ENCODE assay signal across 9 cellular contexts in the genomic region with DNA sequence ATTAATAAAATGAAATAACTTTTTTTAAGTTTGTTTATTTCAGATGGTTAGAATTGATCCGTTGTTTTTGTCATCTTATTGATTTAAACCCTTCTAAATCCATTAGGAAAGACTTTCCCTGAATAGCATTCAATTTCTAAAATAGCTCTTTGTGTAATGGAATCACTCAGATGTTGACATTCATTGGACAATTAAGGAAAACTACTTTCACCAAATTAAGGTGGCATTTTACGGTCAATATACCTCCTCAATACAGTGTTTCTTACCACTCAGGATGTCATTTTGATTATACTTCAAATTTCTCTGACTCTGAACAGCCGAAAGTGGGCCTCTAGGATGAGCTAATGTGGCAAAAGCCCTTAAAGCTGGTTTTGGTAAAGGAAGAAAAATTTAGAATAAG. TPM values are rescaled to one million over a fixed set of nuclear protein-coding genes. Genes with fewer than 3 reads are reported as not detected.
A peak's percentile ranks its signal among the peaks of the same experiment; 100 is the strongest.
DNase-seq lines count a peak whose midpoint lies in the region; ATAC-seq, FAIRE-seq and TF ChIP-seq lines count a peak whose summit lies in the region.
"Had no signal": no experiment of that assay in that cellular context is flagged by ENCODE, and none has a peak within 500 bp of the region (broad histone marks: within the 10 kb centered on the region; RNA-seq: fewer than 3 reads in every experiment).

No MANE protein-coding gene starts in this region.

- H3F3A ChIP-seq in DOHH2 (ENCODE audit: control insufficient read depth, insufficient read depth), result peaks cover 48% of the 10 kb centered on the region

- H3K27me3 ChIP-seq in DOHH2 (ENCODE audit: control insufficient read depth, low read length) (no peaks in the 10 kb centered on the region), H1 (replicated peaks in 1 of 4; ENCODE audit: control insufficient read depth in 3 of 4, extremely low read depth in 1 of 4, insufficient read depth in 3 of 4, low read length in 3 of 4) (no peaks in the 10 kb centered on the region), neuron (ENCODE audit: insufficient read depth, low read length) (no peaks in the 10 kb centered on the region)

- H3K14ac ChIP-seq in H1 (ENCODE audit: insufficient read length), result no peak overlapping the region

- no peak for TF ChIP-seq POLR2A in H1 (IDR thresholded peaks at IDR 0.05; ENCODE audit: control extremely low read depth in 1 of 2, low read depth in 2 of 2, low read length in 2 of 2)

- H4K91ac ChIP-seq in H1 (replicated peaks; ENCODE audit: insufficient read length, low read length), result no peak overlapping the region

- no peaks in the 10 kb centered on the region; the same call in 1 of the 2 replicates for H3K79me1 ChIP-seq in H1 (ENCODE audit: low read depth, low read length)

- H2BK12ac ChIP-seq in H1 (ENCODE audit: low read depth, low read length), result no peak overlapping the region

- POLR2A ChIA-PET in OCI-LY7 (lab: Charles Lee) (interaction anchor here (1.0 to 6.8 kb wide), 2 partner anchors 9 to 16 kb away, joined by 3 to 64 read pairs; a partner anchor contains a TSS), H1 (lab: Charles Lee; ENCODE audit: partially characterized antibody) (interaction anchor here (1.1 to 14.8 kb wide), 4 partner anchors 9 to 54 kb away, joined by 3 to 503 read pairs (median 6); a partner anchor contains a TSS)

- no peak overlapping the region for H2BK15ac ChIP-seq in H1 (ENCODE audit: low read length)

- TF ChIP-seq RAD21 in H1 (IDR thresholded peaks at IDR 0.05 in 1 of 2, conservative IDR thresholded peaks at IDR 0.05 in 1 of 2; ENCODE audit: low read depth in 2 of 2, low read length in 2 of 2), result no peak

- intact Hi-C loops in OCI-LY7 (cut with micrococcal nuclease; ENCODE audit: unreplicated experiment), result loop anchor here (2.0 kb wide), 1 partner anchor 171 kb away; no protein-coding TSS in a partner anchor

- no peak overlapping the region for H4K5ac ChIP-seq in H1 (ENCODE audit: insufficient read length, low read depth, low read length)

- H3K9ac ChIP-seq in H1 (replicated peaks in 1 of 4; ENCODE audit: extremely low read depth in 1 of 4, low read depth in 3 of 4, low read length in 3 of 4), result peak overlapping the region in 1 of 4 experiments; percentile 39; a peak in 1 of 7 replicates

- no peak overlapping the region for H3K4ac ChIP-seq in H1 (replicated peaks; ENCODE audit: insufficient read length, low read depth, low read length)

- H3K4me1 ChIP-seq in DOHH2 (ENCODE audit: control insufficient read depth, low read length) (peaks cover 36% of the 10 kb centered on the region), OCI-LY7 (ENCODE audit: insufficient read depth, low read length, poor library complexity, severe bottlenecking) (peaks cover 51% of the 10 kb centered on the region), H1 (replicated peaks in 1 of 4; ENCODE audit: control insufficient read depth in 3 of 4, insufficient read depth in 4 of 4, low read length in 3 of 4) (peaks cover 0 to 5% (median 3%) of the 10 kb centered on the region in 4 experiments; a peak in 4 of 7 replicates), neuron (ENCODE audit: insufficient read depth, low read length) (peaks cover 15% of the 10 kb centered on the region)

- H4K8ac ChIP-seq in H1 (ENCODE audit: extremely low read depth, insufficient read depth, low read length), result no peak overlapping the region

- TF ChIP-seq CTCF in DOHH2 (IDR thresholded peaks at IDR 0.05; ENCODE audit: low read depth, low read length, poor library complexity, severe bottlenecking) (no peak), OCI-LY7 (conservative IDR thresholded peaks at IDR 0.05; ENCODE audit: low read length) (no peak), H1 (IDR thresholded peaks at IDR 0.05; ENCODE audit: control extremely low read depth in 1 of 3, insufficient read depth in 1 of 3, low read depth in 1 of 3, low read length in 3 of 3) (no peak)

- H3K4me2 ChIP-seq in DOHH2 (ENCODE audit: low read length), result peak overlapping the region; percentile 81
- peak overlapping the region; percentile 94 for H3K4me2 ChIP-seq in OCI-LY7 (ENCODE audit: low read length)
- peak overlapping the region; percentile 72 to 92 for H3K4me2 ChIP-seq in H1 (ENCODE audit: insufficient read depth in 1 of 2, low read depth in 2 of 2, low read length in 2 of 2)

- H3K9me3 ChIP-seq in DOHH2 (ENCODE audit: control insufficient read depth, insufficient read depth, low read length), result no peaks in the 10 kb centered on the region
- no peaks in the 10 kb centered on the region for H3K9me3 ChIP-seq in OCI-LY7 (ENCODE audit: low read length)
- H3K9me3 ChIP-seq in H1 (ENCODE audit: insufficient read depth in 2 of 2, low read depth in 1 of 2, low read length in 1 of 2), result no peaks in the 10 kb centered on the region; a peak in 1 of 4 replicates
- H3K9me3 ChIP-seq in neuron (ENCODE audit: low read length), result no peaks in the 10 kb centered on the region

- H3K79me2 ChIP-seq in DOHH2 (ENCODE audit: control insufficient read depth, low read length) (peaks cover 63% of the 10 kb centered on the region), OCI-LY7 (ENCODE audit: insufficient read depth, low read depth, low read length) (peaks cover 83% of the 10 kb centered on the region), H1 (ENCODE audit: control insufficient read depth in 1 of 2, insufficient read depth in 2 of 2, low read length in 2 of 2) (peaks cover 16 to 48% of the 10 kb centered on the region in 2 experiments)

- peak overlapping the region; percentile 94 for H3K4me3 ChIP-seq in DOHH2 (ENCODE audit: low read length)
- peak overlapping the region; percentile 99 for H3K4me3 ChIP-seq in OCI-LY7 (ENCODE audit: low read depth, low read length, poor library complexity, severe bottlenecking)
- peak overlapping the region; percentile 11 to 93 (median 76); a peak in 5 of 8 replicates for H3K4me3 ChIP-seq in H1 (ENCODE audit: extremely low read depth in 1 of 4, insufficient read depth in 2 of 4, low read depth in 3 of 4, low read length in 4 of 4)
- H3K4me3 ChIP-seq in neuron (ENCODE audit: low read length), result peak overlapping the region; percentile 77

- H4K20me1 ChIP-seq in DOHH2 (ENCODE audit: control insufficient read depth, insufficient read depth, low read depth, low read length) (peaks cover 22% of the 10 kb centered on the region), OCI-LY7 (ENCODE audit: insufficient read depth, low read length) (peaks cover 48% of the 10 kb centered on the region), H1 (replicated peaks in 1 of 2; ENCODE audit: control insufficient read depth in 1 of 2, insufficient read depth in 2 of 2, low read length in 2 of 2) (peaks cover 3 to 4% of the 10 kb centered on the region in 2 experiments)

- no peak for FAIRE-seq in H1 (lab: Jason Lieb, UNC)

- H3K27ac ChIP-seq in DOHH2 (ENCODE audit: low read depth, low read length) (no peak overlapping the region), OCI-LY7 (ENCODE audit: low read depth, low read length, poor library complexity, severe bottlenecking) (no peak overlapping the region), H1 (ENCODE audit: low read depth, low read length) (no peak overlapping the region)

- H2AK5ac ChIP-seq in H1 (ENCODE audit: low read depth, low read length), result no peak overlapping the region

- BruUV-seq in OCI-LY7 (replicated peaks; lab: Mats Ljungman, UMichigan), result no TSS peak

- H3K18ac ChIP-seq in H1 (ENCODE audit: extremely low read depth, low read length), result no peak overlapping the region

- no peak overlapping the region for H2BK20ac ChIP-seq in H1 (ENCODE audit: low read length)

- no peak overlapping the region for H2BK120ac ChIP-seq in H1 (replicated peaks; ENCODE audit: low read depth, low read length)

- peaks cover 3% of the 10 kb centered on the region; the same call in 1 of the 2 replicates for H3K23me2 ChIP-seq in H1 (ENCODE audit: low read depth, low read length)

- ATAC-seq in HG03460 (IDR thresholded peaks at IDR 0.05; ENCODE audit: unreplicated experiment), result no peak
- no peak for ATAC-seq in GM21367 (IDR thresholded peaks at IDR 0.05; ENCODE audit: unreplicated experiment)
- no peak for ATAC-seq in GM18511 (IDR thresholded peaks at IDR 0.05; ENCODE audit: unreplicated experiment)
- ATAC-seq: left cardiac atrium had no signal

- H3K56ac ChIP-seq in H1 (replicated peaks; ENCODE audit: insufficient read length, low read depth, low read length), result no peak overlapping the region

- H2BK5ac ChIP-seq in H1 (ENCODE audit: low read depth, low read length), result no peak overlapping the region

- H3K23ac ChIP-seq in H1 (ENCODE audit: insufficient read length), result no peak overlapping the region

- no peak for TF ChIP-seq EP300 in H1 (IDR thresholded peaks at IDR 0.05; ENCODE audit: borderline replicate concordance in 1 of 2, low read depth in 2 of 2, low read length in 2 of 2)

- H3K36me3 ChIP-seq in DOHH2 (ENCODE audit: control insufficient read depth, low read length) (peaks cover 72% of the 10 kb centered on the region), OCI-LY7 (ENCODE audit: insufficient read depth, low read length) (peaks cover 75% of the 10 kb centered on the region), H1 (ENCODE audit: control insufficient read depth in 2 of 4, insufficient read depth in 4 of 4, low read length in 3 of 4) (peaks cover 4 to 41% (median 12%) of the 10 kb centered on the region in 4 experiments; a peak in 7 of 8 replicates), neuron (ENCODE audit: insufficient read depth, low read length) (peaks cover 35% of the 10 kb centered on the region)

- H2AFZ ChIP-seq in OCI-LY7 (ENCODE audit: low read length) (no peak overlapping the region), H1 (ENCODE audit: low read length) (no peak overlapping the region), neuron (ENCODE audit: low read depth, low read length) (no peak overlapping the region)

- WGBS in H1 (ENCODE audit: extremely low coverage in 1 of 2, insufficient coverage in 1 of 2, insufficient read length in 1 of 2, insufficient replicate concordance in 2 of 2, low coverage in 1 of 2, low lambda C conversion rate in 2 of 2, missing lambda C conversion rate in 1 of 2), 2 experiments, result 84% methylated on average over 3 of the region's 3 CpGs; no CpG with 5 or more reads in 1 of the 2 experiments

- H3K9me2 ChIP-seq in DOHH2 (replicated peaks; ENCODE audit: control insufficient read depth, low read length), result no peaks in the 10 kb centered on the region
- H3K9me2 ChIP-seq in OCI-LY7 (ENCODE audit: insufficient read depth, low read length), result no peaks in the 10 kb centered on the region

- DNase-seq in OCI-LY7 (ENCODE audit: low spot score), result no peak
- no peak for DNase-seq in H1 (ENCODE audit: low read depth in 1 of 2, low spot score in 2 of 2)
- DNase-seq in putamen (ENCODE audit: low spot score), result no peak
- DNase-seq: left cardiac atrium had no signal

- CTCF ChIA-PET in OCI-LY7 (lab: Charles Lee; ENCODE audit: unreplicated experiment), result interaction anchor here (0.5 to 1.2 kb wide), 2 partner anchors 9 to 141 kb away, joined by 4 read pairs; a partner anchor contains a TSS
- CTCF ChIA-PET in H1 (lab: Charles Lee; ENCODE audit: partially characterized antibody), result no interaction called here

RNA-seq across cellular contexts. Expression of a gene that starts 1.8 kb away (rescaled TPM):
- 322 and 349 TPM in 2 replicates for total RNA-seq in OCI-LY7 (2014; rRNA removed; shearing (Covaris generic))
- 224 and 233 TPM in 2 replicates for total RNA-seq in OCI-LY7 (2022)
- 154 and 162 TPM in 2 replicates for total RNA-seq in H1 (2021; fragmentation: NEBNext Ultra II Directional; extraction: Animal tissue kit (Norgen Biotek cat#: 25700))
- polyA plus RNA-seq in H1 (2011; rRNA removed), result 112 and 170 TPM in 2 replicates
- polyA plus RNA-seq in H1 (2011; cell fraction: cytosol; rRNA removed), result 202 TPM
- 30.6 TPM for polyA plus RNA-seq in H1 (2011; cell fraction: nucleus; rRNA removed)
- 153 to 233 TPM (median 162 TPM) in 4 replicates for polyA plus RNA-seq in H1 (2012, experiment 1 of 2)
- polyA plus RNA-seq in H1 (2012, experiment 2 of 2), result 15.4 TPM
- polyA plus RNA-seq in H1 (2013, experiment 1 of 2), result 274 TPM
- polyA plus RNA-seq in H1 (2013, experiment 2 of 2), result 365 TPM
- 155 and 186 TPM in 2 replicates for polyA minus RNA-seq in H1 (2011; rRNA and poly(A)+ RNA removed)
- polyA minus RNA-seq in H1 (2011; cell fraction: cytosol; rRNA and poly(A)+ RNA removed), result 128 TPM
- 88.9 TPM for polyA minus RNA-seq in H1 (2011; cell fraction: nucleus; rRNA and poly(A)+ RNA removed)

RNA-seq across cellular contexts. Expression of a gene that starts 9.4 kb away (rescaled TPM):
- total RNA-seq in OCI-LY7 (2014; rRNA removed; shearing (Covaris generic)), result 2,355 and 2,645 TPM in 2 replicates
- total RNA-seq in OCI-LY7 (2022), result 1,902 and 2,030 TPM in 2 replicates
- 1,784 TPM in 2 replicates for total RNA-seq in H1 (2021; fragmentation: NEBNext Ultra II Directional; extraction: Animal tissue kit (Norgen Biotek cat#: 25700))
- polyA plus RNA-seq in H1 (2011; rRNA removed), result 3,630 and 5,666 TPM in 2 replicates
- 6,216 TPM for polyA plus RNA-seq in H1 (2011; cell fraction: cytosol; rRNA removed)
- polyA plus RNA-seq in H1 (2011; cell fraction: nucleus; rRNA removed), result 1,127 TPM
- polyA plus RNA-seq in H1 (2012, experiment 1 of 2), result 3,050 to 3,930 TPM (median 3,493 TPM) in 4 replicates
- 17,747 TPM for polyA plus RNA-seq in H1 (2012, experiment 2 of 2)
- 4,503 TPM for polyA plus RNA-seq in H1 (2013, experiment 1 of 2)
- 4,365 TPM for polyA plus RNA-seq in H1 (2013, experiment 2 of 2)
- 1,065 and 1,776 TPM in 2 replicates for polyA minus RNA-seq in H1 (2011; rRNA and poly(A)+ RNA removed)
- 353 TPM for polyA minus RNA-seq in H1 (2011; cell fraction: cytosol; rRNA and poly(A)+ RNA removed)
- 644 TPM for polyA minus RNA-seq in H1 (2011; cell fraction: nucleus; rRNA and poly(A)+ RNA removed)
